ENCODE assay signal across 1 cellular context in the genomic region with DNA sequence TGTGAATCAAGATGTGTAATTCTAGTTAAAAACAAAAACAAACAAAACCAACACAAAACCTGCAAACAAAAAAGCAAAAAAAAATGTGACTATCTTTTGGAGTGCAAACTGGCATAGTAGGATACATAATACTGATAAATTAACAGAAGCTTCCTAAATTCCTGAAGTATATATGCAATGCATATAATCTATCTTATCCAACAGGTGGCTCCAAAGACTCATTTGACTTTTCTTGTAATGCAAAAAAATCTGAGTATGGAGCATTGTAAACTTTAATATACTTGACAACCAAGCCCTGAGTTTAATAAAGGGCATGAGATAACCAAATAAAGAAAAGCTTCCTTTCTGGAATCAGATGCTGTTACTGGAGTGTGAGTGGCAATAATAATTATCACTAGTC.
TF ChIP-seq lines count a peak whose summit lies in the region.

No MANE protein-coding gene starts in this region.

TF ChIP-seq in A549, 52 proteins besides CTCF, POLR2A, EP300 and RAD21 (continued from another document):
- TF ChIP-seq, protein P1, sequence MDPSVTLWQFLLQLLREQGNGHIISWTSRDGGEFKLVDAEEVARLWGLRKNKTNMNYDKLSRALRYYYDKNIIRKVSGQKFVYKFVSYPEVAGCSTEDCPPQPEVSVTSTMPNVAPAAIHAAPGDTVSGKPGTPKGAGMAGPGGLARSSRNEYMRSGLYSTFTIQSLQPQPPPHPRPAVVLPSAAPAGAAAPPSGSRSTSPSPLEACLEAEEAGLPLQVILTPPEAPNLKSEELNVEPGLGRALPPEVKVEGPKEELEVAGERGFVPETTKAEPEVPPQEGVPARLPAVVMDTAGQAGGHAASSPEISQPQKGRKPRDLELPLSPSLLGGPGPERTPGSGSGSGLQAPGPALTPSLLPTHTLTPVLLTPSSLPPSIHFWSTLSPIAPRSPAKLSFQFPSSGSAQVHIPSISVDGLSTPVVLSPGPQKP (IDR thresholded peaks at IDR 0.05; ENCODE audit: low read depth, low read length): no peak
- TF ChIP-seq HMGXB4 (CRISPR knock-in tag; IDR thresholded peaks at IDR 0.05; ENCODE audit: borderline replicate concordance) (no peak), GATA3 (IDR thresholded peaks at IDR 0.05; ENCODE audit: borderline replicate concordance) (no peak)
